ENCODE assay signal across 2 cellular contexts in the genomic region with DNA sequence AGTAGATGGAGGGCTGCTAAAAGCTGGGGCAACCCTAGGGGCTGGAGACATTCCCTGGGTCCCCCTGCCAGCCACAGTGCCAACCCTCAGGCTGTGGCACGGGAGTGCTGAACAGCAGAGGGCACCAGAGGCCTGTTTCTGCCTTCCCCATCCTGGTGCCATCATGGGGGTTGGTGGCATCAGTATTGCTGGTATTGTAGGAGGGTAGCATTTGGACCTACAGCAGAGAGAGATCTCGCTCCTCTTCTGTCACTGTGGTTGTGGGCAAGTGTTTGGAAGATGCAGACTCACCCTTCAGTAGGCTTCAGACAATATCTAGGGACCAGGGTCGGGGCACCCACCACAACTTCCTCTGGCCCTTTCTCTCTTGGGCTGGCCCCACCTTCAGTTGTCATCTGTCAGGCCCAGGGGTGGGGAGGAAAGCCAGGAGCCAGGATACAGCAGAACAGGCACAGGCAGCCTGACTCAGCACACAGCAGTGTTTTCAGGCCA.
TF ChIP-seq lines count a peak whose summit lies in the region.

No MANE protein-coding gene starts in this region.

TF ChIP-seq in IMR-90, 13 proteins besides CTCF, POLR2A, EP300 and RAD21:
- TF ChIP-seq SMC3 (IDR thresholded peaks at IDR 0.05; ENCODE audit: low read depth, low read length): peak; percentile 49
- no peak for TF ChIP-seq MXI1 (IDR thresholded peaks at IDR 0.05; ENCODE audit: borderline replicate concordance, low read depth, low read length)

TF ChIP-seq in SK-N-SH, 30 proteins besides CTCF, POLR2A, EP300 and RAD21:
- TF ChIP-seq, protein P1, sequence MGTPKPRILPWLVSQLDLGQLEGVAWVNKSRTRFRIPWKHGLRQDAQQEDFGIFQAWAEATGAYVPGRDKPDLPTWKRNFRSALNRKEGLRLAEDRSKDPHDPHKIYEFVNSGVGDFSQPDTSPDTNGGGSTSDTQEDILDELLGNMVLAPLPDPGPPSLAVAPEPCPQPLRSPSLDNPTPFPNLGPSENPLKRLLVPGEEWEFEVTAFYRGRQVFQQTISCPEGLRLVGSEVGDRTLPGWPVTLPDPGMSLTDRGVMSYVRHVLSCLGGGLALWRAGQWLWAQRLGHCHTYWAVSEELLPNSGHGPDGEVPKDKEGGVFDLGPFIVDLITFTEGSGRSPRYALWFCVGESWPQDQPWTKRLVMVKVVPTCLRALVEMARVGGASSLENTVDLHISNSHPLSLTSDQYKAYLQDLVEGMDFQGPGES (IDR thresholded peaks at IDR 0.05; ENCODE audit: low read depth, low read length): no peak
- TF ChIP-seq JUND (IDR thresholded peaks at IDR 0.05) (no peak), NRF1 (IDR thresholded peaks at IDR 0.05; ENCODE audit: low read depth, low read length) (no peak), RXRA (IDR thresholded peaks at IDR 0.05; ENCODE audit: borderline replicate concordance, low read depth) (no peak), SMC3 (IDR thresholded peaks at IDR 0.05; ENCODE audit: low read depth, low read length) (peak; percentile 87), TAF1 (IDR thresholded peaks at IDR 0.05; ENCODE audit: borderline replicate concordance, low read depth, low read length) (no peak), SIN3A (IDR thresholded peaks at IDR 0.05; ENCODE audit: borderline replicate concordance, low read depth, low read length) (no peak), TCF12 (IDR thresholded peaks at IDR 0.05) (no peak), NFIC (IDR thresholded peaks at IDR 0.05; ENCODE audit: borderline replicate concordance) (no peak), CHD2 (IDR thresholded peaks at IDR 0.05; ENCODE audit: low read length, partially characterized antibody) (peak; percentile 12), GATA2 (CRISPR knock-in tag; IDR thresholded peaks at IDR 0.05) (peak; percentile 34; the same call in 1 of the 2 replicates), POLR2AphosphoS5 (IDR thresholded peaks at IDR 0.05; ENCODE audit: low read depth, low read length) (no peak), RFX5 (IDR thresholded peaks at IDR 0.05; ENCODE audit: low read length) (no peak)
- TF ChIP-seq, protein P2, sequence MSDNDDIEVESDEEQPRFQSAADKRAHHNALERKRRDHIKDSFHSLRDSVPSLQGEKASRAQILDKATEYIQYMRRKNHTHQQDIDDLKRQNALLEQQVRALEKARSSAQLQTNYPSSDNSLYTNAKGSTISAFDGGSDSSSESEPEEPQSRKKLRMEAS (IDR thresholded peaks at IDR 0.05; ENCODE audit: low read depth): no peak
- TF ChIP-seq, protein P3, sequence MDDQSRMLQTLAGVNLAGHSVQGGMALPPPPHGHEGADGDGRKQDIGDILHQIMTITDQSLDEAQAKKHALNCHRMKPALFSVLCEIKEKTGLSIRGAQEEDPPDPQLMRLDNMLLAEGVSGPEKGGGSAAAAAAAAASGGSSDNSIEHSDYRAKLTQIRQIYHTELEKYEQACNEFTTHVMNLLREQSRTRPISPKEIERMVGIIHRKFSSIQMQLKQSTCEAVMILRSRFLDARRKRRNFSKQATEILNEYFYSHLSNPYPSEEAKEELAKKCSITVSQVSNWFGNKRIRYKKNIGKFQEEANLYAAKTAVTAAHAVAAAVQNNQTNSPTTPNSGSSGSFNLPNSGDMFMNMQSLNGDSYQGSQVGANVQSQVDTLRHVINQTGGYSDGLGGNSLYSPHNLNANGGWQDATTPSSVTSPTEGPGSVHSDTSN (IDR thresholded peaks at IDR 0.05): no peak
- TF ChIP-seq, protein P4, sequence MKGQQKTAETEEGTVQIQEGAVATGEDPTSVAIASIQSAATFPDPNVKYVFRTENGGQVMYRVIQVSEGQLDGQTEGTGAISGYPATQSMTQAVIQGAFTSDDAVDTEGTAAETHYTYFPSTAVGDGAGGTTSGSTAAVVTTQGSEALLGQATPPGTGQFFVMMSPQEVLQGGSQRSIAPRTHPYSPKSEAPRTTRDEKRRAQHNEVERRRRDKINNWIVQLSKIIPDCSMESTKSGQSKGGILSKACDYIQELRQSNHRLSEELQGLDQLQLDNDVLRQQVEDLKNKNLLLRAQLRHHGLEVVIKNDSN (IDR thresholded peaks at IDR 0.05; ENCODE audit: borderline replicate concordance, low read depth): no peak
TF ChIP-seq in SK-N-SH: peak in this region for 3.
